In genomic region chrX:41589634-41590270, GRCh38 we compare ENCODE assay signal across 15 cellular contexts.
A peak's percentile ranks its signal among the peaks of the same experiment; 100 is the strongest.
DNase-seq lines count a peak whose midpoint lies in the region; ATAC-seq and TF ChIP-seq lines count a peak whose summit lies in the region.
"Had no signal": no experiment of that assay in that cellular context is flagged by ENCODE, and none has a peak within 500 bp of the region (broad histone marks: within the 10 kb centered on the region; RNA-seq: fewer than 3 reads in every experiment).

No MANE protein-coding gene starts in this region.

- H3K4me1 ChIP-seq in GM23338 (ENCODE audit: insufficient read depth) (peaks cover 6% of the 10 kb centered on the region; the same call in 1 of the 2 replicates), thoracic aorta (ENCODE audit: control insufficient read depth in 1 of 2, low read depth in 2 of 2) (peaks cover 0 to 29% of the 10 kb centered on the region in 2 donors), PC-3 (ENCODE audit: insufficient read depth, low read length) (no peaks in the 10 kb centered on the region)

- H3K36me3 ChIP-seq in GM23338 (ENCODE audit: insufficient read depth) (no peaks in the 10 kb centered on the region), kidney epithelial cell (ENCODE audit: control insufficient read depth, insufficient read depth, low read length) (no peaks in the 10 kb centered on the region), thoracic aorta (no peaks in the 10 kb centered on the region), PC-3 (ENCODE audit: low read depth, low read length) (no peaks in the 10 kb centered on the region)

- H3K27ac ChIP-seq in GM23338 (ENCODE audit: low read depth) (0 out of 2 replicates have a peak overlapping the region, but pooled peaks have one; percentile 32), thoracic aorta (peak overlapping the region; percentile 27 to 71), PC-3 (ENCODE audit: low read length) (no peak overlapping the region)
- H3K27ac ChIP-seq: RWPE1 had no signal

- no peak overlapping the region for H3K4me3 Mint-ChIP-seq in GM23338
- H3K4me3 Mint-ChIP-seq: natural killer cell treated with Interleukin-12 subunit alpha and Interleukin-12 subunit beta and Interleukin-15 and Interleukin-18, amount 100 ng/mL, for 72 hours had no signal

- intact Hi-C loops in PC-3 (cut with micrococcal nuclease) = no loop called here

- no TSS peak for BruUV-seq in PC-3 (replicated peaks; lab: Mats Ljungman, UMichigan)

- H3K9me2 ChIP-seq in GM23338 (ENCODE audit: insufficient read depth) (no peaks in the 10 kb centered on the region), PC-3 (replicated peaks; ENCODE audit: low read length) (no peaks in the 10 kb centered on the region)

- POLR2A ChIA-PET in PC-3 (lab: Charles Lee; ENCODE audit: unreplicated experiment) = no interaction called here

- DNase-seq in GM23338 (ENCODE audit: low spot score) = no peak
- peak; percentile 19 to 58 for DNase-seq in cardiac fibroblast (ENCODE audit: low read depth in 2 of 2)
- DNase-seq in kidney epithelial cell (ENCODE audit: low read depth) = peak; percentile 57
- DNase-seq in thoracic aorta (ENCODE audit: low spot score) = no peak
- DNase-seq in NCI-H524 treated with DMSO at 0.1 percent for 48 hours (lab: John Stamatoyannopoulos, UW) = no peak
- DNase-seq in PC-3 = no peak
- DNase-seq: islet precursor cell, NCI-H1105 treated with DMSO at 0.1 percent for 48 hours, NCI-H510A treated with DMSO at 0.1 percent for 48 hours, small intestine, substantia nigra had no signal

- no peak for ATAC-seq in GM23338
- no peak for ATAC-seq in thoracic aorta (ENCODE audit: insufficient number of reproducible peaks, low FRiP score, low read depth)
- ATAC-seq in HG02981 (IDR thresholded peaks at IDR 0.05; ENCODE audit: unreplicated experiment) = no peak
- no peak for ATAC-seq in HG03439 (IDR thresholded peaks at IDR 0.05; ENCODE audit: unreplicated experiment)
- no peak for ATAC-seq in PC-3
- ATAC-seq: natural killer cell treated with Interleukin-12 subunit alpha and Interleukin-12 subunit beta and Interleukin-15 and Interleukin-18, amount 100 ng/mL, for 72 hours had no signal

- H3K4me1 Mint-ChIP-seq in GM23338 = peaks cover 17% of the 10 kb centered on the region; the same call in 2 of the 3 replicates

- no peak overlapping the region for H3K27ac Mint-ChIP-seq in GM23338
- H3K27ac Mint-ChIP-seq: natural killer cell treated with Interleukin-12 subunit alpha and Interleukin-12 subunit beta and Interleukin-15 and Interleukin-18, amount 100 ng/mL, for 72 hours had no signal

- TF ChIP-seq CTCF in GM23338 (conservative IDR thresholded peaks at IDR 0.05; ENCODE audit: low read depth in 2 of 2) (no peak), cardiac fibroblast (IDR thresholded peaks at IDR 0.05; ENCODE audit: low read depth, low read length) (no peak), kidney epithelial cell (IDR thresholded peaks at IDR 0.05; ENCODE audit: insufficient read depth, low read length, poor library complexity, severe bottlenecking) (no peak), thoracic aorta (IDR thresholded peaks at IDR 0.05) (no peak), PC-3 (conservative IDR thresholded peaks at IDR 0.05; ENCODE audit: low read depth, low read length) (no peak)

- no peak overlapping the region for H2AFZ ChIP-seq in GM23338
- H2AFZ ChIP-seq in PC-3 (ENCODE audit: low read length) = no peak overlapping the region

- H3K27me3 ChIP-seq in GM23338 (ENCODE audit: insufficient read depth) (no peaks in the 10 kb centered on the region), kidney epithelial cell (ENCODE audit: control insufficient read depth, insufficient read depth, low read length) (no peaks in the 10 kb centered on the region), thoracic aorta (replicated peaks; ENCODE audit: insufficient read depth) (no peaks in the 10 kb centered on the region), PC-3 (ENCODE audit: low read length) (no peaks in the 10 kb centered on the region)

- H3K36me3 Mint-ChIP-seq in GM23338 (ENCODE audit: low read depth) = 0 out of 3 replicates have a peak, but pooled peaks cover 2% of the 10 kb centered on the region
- H3K36me3 Mint-ChIP-seq: natural killer cell treated with Interleukin-12 subunit alpha and Interleukin-12 subunit beta and Interleukin-15 and Interleukin-18, amount 100 ng/mL, for 72 hours had no signal

- no peaks in the 10 kb centered on the region for H3F3A ChIP-seq in GM23338 (replicated peaks; ENCODE audit: low read depth)
- H3F3A ChIP-seq in PC-3 (ENCODE audit: low read length, unreplicated experiment) = no peaks in the 10 kb centered on the region

- H4K20me1 ChIP-seq in GM23338 (replicated peaks; ENCODE audit: insufficient read depth) (no peaks in the 10 kb centered on the region), PC-3 (ENCODE audit: low read length) (no peaks in the 10 kb centered on the region)

- H3K4me2 ChIP-seq in GM23338 = no peak overlapping the region
- no peak overlapping the region for H3K4me2 ChIP-seq in PC-3 (ENCODE audit: low read length)

- no peaks in the 10 kb centered on the region for H3K9me3 Mint-ChIP-seq in GM23338
- H3K9me3 Mint-ChIP-seq: natural killer cell treated with Interleukin-12 subunit alpha and Interleukin-12 subunit beta and Interleukin-15 and Interleukin-18, amount 100 ng/mL, for 72 hours had no signal

- no peaks in the 10 kb centered on the region for H3K27me3 Mint-ChIP-seq in GM23338 (ENCODE audit: insufficient read depth, low read depth, poor library complexity)

- H3K4me3 ChIP-seq in GM23338 (no peak overlapping the region), cardiac fibroblast (replicated peaks in 1 of 2; ENCODE audit: low read depth in 2 of 2, low read length in 2 of 2) (peak overlapping the region in 1 of 2 donors; percentile 3), kidney epithelial cell (ENCODE audit: low read depth, low read length) (no peak overlapping the region), thoracic aorta (peak overlapping the region; percentile 46), PC-3 (ENCODE audit: low read length) (no peak overlapping the region)

- H3K9me3 ChIP-seq in thoracic aorta (no peaks in the 10 kb centered on the region), PC-3 (ENCODE audit: low read length) (no peaks in the 10 kb centered on the region)

- H3K79me2 ChIP-seq in GM23338 (replicated peaks; ENCODE audit: insufficient read depth) (no peaks in the 10 kb centered on the region), PC-3 (ENCODE audit: low read length) (no peaks in the 10 kb centered on the region)

- CTCF ChIA-PET in PC-3 (lab: Charles Lee) = no interaction called here

- no peak overlapping the region for H3K9ac ChIP-seq in PC-3 (ENCODE audit: low read length)

TF ChIP-seq in GM23338, 12 proteins besides CTCF, POLR2A, EP300 and RAD21:
- TF ChIP-seq CREB1 (CRISPR knock-in tag; IDR thresholded peaks at IDR 0.05; ENCODE audit: low read depth) = no peak
TF ChIP-seq in GM23338: peak in this region for 0.

Comparison
In these comparisons a context has a peak if more than half of its experiments do, and no peak if none do; other contexts are left out.
1. DNase-seq: peak in cardiac fibroblast (2 of 2) and kidney epithelial cell (single experiment); none in GM23338 (single experiment), thoracic aorta (single experiment), NCI-H524 treated with DMSO at 0.1 percent for 48 hours (single experiment) and PC-3 (single experiment).